ENCODE assay signal across 17 cellular contexts in genomic region chr6:156650896-156651295, GRCh38.
DNase-seq lines count a peak whose midpoint lies in the region; ATAC-seq and TF ChIP-seq lines count a peak whose summit lies in the region.
"Had no signal": no experiment of that assay in that cellular context is flagged by ENCODE, and none has a peak within 500 bp of the region (broad histone marks: within the 10 kb centered on the region; RNA-seq: fewer than 3 reads in every experiment).

No MANE protein-coding gene starts in this region.

- H3K27ac Mint-ChIP-seq in dendritic cell treated with granulocyte-macrophage colony-stimulating factor and Interleukin-4, amounts not matched to agents 40 ng/mL and 50 ng/mL, for 4 days: peak overlapping the region; percentile 31
- H3K27ac Mint-ChIP-seq: B cell; CD8-positive, alpha-beta T cell had no signal

- peaks cover 2% of the 10 kb centered on the region for H3K27me3 Mint-ChIP-seq in dendritic cell treated with granulocyte-macrophage colony-stimulating factor and Interleukin-4, amounts not matched to agents 40 ng/mL and 50 ng/mL, for 4 days

- CTCF ChIA-PET in OCI-LY7 (lab: Charles Lee; ENCODE audit: unreplicated experiment): no interaction called here

- BruUV-seq in OCI-LY7 (replicated peaks; lab: Mats Ljungman, UMichigan): no TSS peak

- H3K4me2 ChIP-seq in OCI-LY7 (ENCODE audit: low read length) (no peak overlapping the region), GM23248 (ENCODE audit: unreplicated experiment) (no peak overlapping the region)

- H3K4me3 Mint-ChIP-seq in dendritic cell treated with granulocyte-macrophage colony-stimulating factor and Interleukin-4, amounts not matched to agents 40 ng/mL and 50 ng/mL, for 4 days: no peak overlapping the region
- H3K4me3 Mint-ChIP-seq: B cell; CD8-positive, alpha-beta T cell had no signal

- H3K36me3 ChIP-seq in OCI-LY7 (ENCODE audit: insufficient read depth, low read length) (no peaks in the 10 kb centered on the region), GM23248 (ENCODE audit: low read depth) (no peaks in the 10 kb centered on the region)

- H2AFZ ChIP-seq in OCI-LY7 (ENCODE audit: low read length): 0 out of 2 replicates have a peak overlapping the region, but pooled peaks have one; percentile 14
- no peak overlapping the region for H2AFZ ChIP-seq in GM23248

- peaks cover 25% of the 10 kb centered on the region for H3K4me1 Mint-ChIP-seq in dendritic cell treated with granulocyte-macrophage colony-stimulating factor and Interleukin-4, amounts not matched to agents 40 ng/mL and 50 ng/mL, for 4 days (ENCODE audit: low read depth)

- POLR2A ChIA-PET in OCI-LY7 (lab: Charles Lee): interaction anchor here (0.6 kb wide), 1 partner anchor 379 kb away, joined by 5 read pairs; no protein-coding TSS in a partner anchor

- H3K4me1 ChIP-seq in OCI-LY7 (ENCODE audit: insufficient read depth, low read length, poor library complexity, severe bottlenecking) (no peaks in the 10 kb centered on the region), GM23248 (ENCODE audit: insufficient read depth) (no peaks in the 10 kb centered on the region)

- H3K27me3 ChIP-seq in GM23248 (replicated peaks; ENCODE audit: insufficient read depth): peaks cover 5% of the 10 kb centered on the region; the same call in 1 of the 2 replicates

- in situ Hi-C loops in KBM-7 (cut with MboI; ENCODE audit: low pct_unique_long_range_greater_than_20kb, low sequenced_read_pairs): no loop called here
- in situ Hi-C loops in GM23248 (cut with MboI): no loop called here

- H3K79me2 ChIP-seq in OCI-LY7 (ENCODE audit: insufficient read depth, low read depth, low read length) (no peaks in the 10 kb centered on the region), GM23248 (ENCODE audit: insufficient read depth) (no peaks in the 10 kb centered on the region)

- H3K36me3 Mint-ChIP-seq in dendritic cell treated with granulocyte-macrophage colony-stimulating factor and Interleukin-4, amounts not matched to agents 40 ng/mL and 50 ng/mL, for 4 days (ENCODE audit: low read depth): no peaks in the 10 kb centered on the region
- H3K36me3 Mint-ChIP-seq: CD8-positive, alpha-beta T cell had no signal

- H3K9me3 ChIP-seq in OCI-LY7 (ENCODE audit: low read length) (no peaks in the 10 kb centered on the region), GM23248 (ENCODE audit: low read depth) (no peaks in the 10 kb centered on the region)

- no peaks in the 10 kb centered on the region for H3F3A ChIP-seq in GM23248 (ENCODE audit: insufficient read depth)

- DNase-seq in CD1c-positive myeloid dendritic cell (ENCODE audit: extremely low spot score) (peak; percentile 20), KBM-7 (peak; percentile 7), OCI-LY7 (ENCODE audit: low spot score) (no peak), NK-92 (lab: John Stamatoyannopoulos, UW; ENCODE audit: unreplicated experiment) (no peak), GM23248 (no peak)
- no peak for DNase-seq in stimulated activated naive CD4-positive, alpha-beta T cell (lab: John Stamatoyannopoulos, UW)
- DNase-seq: C1 segment of cervical spinal cord; CD8-positive, alpha-beta T cell; COR-L47; DMS153; DND-41; GDM1; HCEC 1CT had no signal

- H3K9me3 Mint-ChIP-seq in dendritic cell treated with granulocyte-macrophage colony-stimulating factor and Interleukin-4, amounts not matched to agents 40 ng/mL and 50 ng/mL, for 4 days: no peaks in the 10 kb centered on the region
- H3K9me3 Mint-ChIP-seq: CD8-positive, alpha-beta T cell had no signal

- TF ChIP-seq CTCF in OCI-LY7 (conservative IDR thresholded peaks at IDR 0.05; ENCODE audit: low read length): no peak

- H3K27ac ChIP-seq in OCI-LY7 (ENCODE audit: low read depth, low read length, poor library complexity, severe bottlenecking) (no peak overlapping the region), GM23248 (no peak overlapping the region)

- H4K20me1 ChIP-seq in OCI-LY7 (ENCODE audit: insufficient read depth, low read length) (no peaks in the 10 kb centered on the region), GM23248 (ENCODE audit: insufficient read depth) (no peaks in the 10 kb centered on the region)

- H3K4me3 ChIP-seq in OCI-LY7 (ENCODE audit: low read depth, low read length, poor library complexity, severe bottlenecking) (no peak overlapping the region), GM23248 (no peak overlapping the region)

- 41 to 48% methylated on average over 2 of the region's 2 CpGs for WGBS in GM23248 (ENCODE audit: low coverage in 1 of 2, low lambda C conversion rate in 2 of 2, missing lambda C conversion rate in 2 of 2), 2 experiments

- no peak for ATAC-seq in HG02973 (IDR thresholded peaks at IDR 0.05; ENCODE audit: unreplicated experiment)
- ATAC-seq: CD8-positive, alpha-beta T cell; HepG2 had no signal

- intact Hi-C loops in OCI-LY7 (cut with micrococcal nuclease; ENCODE audit: unreplicated experiment): no loop called here
- intact Hi-C loops in dendritic cell treated with granulocyte-macrophage colony-stimulating factor and Interleukin-4, amounts not matched to agents 40 ng/mL and 50 ng/mL, for 4 days (cut with micrococcal nuclease): no loop called here

- H3K9me2 ChIP-seq in OCI-LY7 (ENCODE audit: insufficient read depth, low read length) (no peaks in the 10 kb centered on the region), GM23248 (ENCODE audit: insufficient read depth) (no peaks in the 10 kb centered on the region)

- no peak overlapping the region for H3K9ac ChIP-seq in GM23248

Comparison
In these comparisons a context has a peak if more than half of its experiments do, and no peak if none do; other contexts are left out.
1. DNase-seq: peak in CD1c-positive myeloid dendritic cell (single experiment) and KBM-7 (single experiment); none in OCI-LY7 (single experiment), NK-92 (single experiment), stimulated activated naive CD4-positive, alpha-beta T cell (0 of 6) and GM23248 (single experiment).